21 cellular contexts compared by ENCODE assay signal in the genomic region with DNA sequence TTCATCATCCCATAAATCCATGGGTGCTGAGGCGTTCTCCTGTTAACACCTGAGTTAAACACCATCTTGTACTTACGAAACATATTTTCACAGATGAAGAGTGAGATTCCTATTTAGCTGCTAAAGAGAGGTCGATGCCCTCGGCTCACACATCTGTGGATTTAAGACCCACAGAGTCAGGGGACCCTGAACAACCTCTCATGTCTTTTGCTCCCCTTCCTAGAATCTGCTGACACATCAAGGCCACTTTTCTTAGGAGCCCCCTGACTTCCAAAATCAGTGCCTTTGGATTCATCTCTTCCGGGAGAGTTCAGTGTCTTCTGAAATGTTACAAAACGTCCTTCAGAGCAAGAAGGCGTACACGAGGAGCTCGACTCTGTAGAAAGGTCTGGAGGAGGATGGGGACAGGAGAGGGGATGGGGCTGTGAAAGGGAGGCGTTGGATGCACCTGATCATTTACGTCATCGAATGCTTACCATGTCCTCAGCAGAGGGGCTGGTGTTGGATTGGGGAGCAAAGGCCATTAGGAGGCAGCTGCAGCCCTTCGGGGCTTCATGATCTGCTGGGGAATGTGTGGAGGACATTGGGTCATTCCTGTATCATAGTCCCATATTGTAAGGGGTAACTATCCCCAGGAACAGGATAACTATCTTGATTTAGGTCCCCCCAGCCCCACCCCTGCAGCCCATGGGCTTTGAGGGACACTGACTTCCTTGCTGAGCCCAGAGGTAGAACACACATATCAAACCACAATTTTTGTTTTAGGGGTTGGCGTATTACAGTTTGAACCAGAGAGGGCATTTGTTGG. TPM values are rescaled to one million over a fixed set of nuclear protein-coding genes. Genes with fewer than 3 reads are reported as not detected.
DNase-seq lines count a peak whose midpoint lies in the region; ATAC-seq and TF ChIP-seq lines count a peak whose summit lies in the region.
"Had no signal": no experiment of that assay in that cellular context is flagged by ENCODE, and none has a peak within 500 bp of the region (broad histone marks: within the 10 kb centered on the region; RNA-seq: fewer than 3 reads in every experiment).

No MANE protein-coding gene starts in this region.

- no peak overlapping the region for H3K27ac Mint-ChIP-seq in activated naive CD4-positive, alpha-beta T cell treated with anti-CD3 and anti-CD28 coated beads for 36 hours
- H3K27ac Mint-ChIP-seq: CD4-positive, alpha-beta T cell had no signal

- no peaks in the 10 kb centered on the region for H3K36me3 Mint-ChIP-seq in activated naive CD4-positive, alpha-beta T cell treated with anti-CD3 and anti-CD28 coated beads for 36 hours (ENCODE audit: low read depth)

- CTCF ChIA-PET in activated naive CD4-positive, alpha-beta T cell treated with anti-CD3 and anti-CD28 coated beads for 36 hours (lab: Charles Lee) = interaction anchor here (0.8 kb wide), 1 partner anchor 1231 kb away, joined by 3 read pairs; no protein-coding TSS in a partner anchor

- DNase-seq in body of pancreas (no peak), hepatocyte (ENCODE audit: low spot score) (no peak), posterior vena cava (ENCODE audit: low spot score) (peak; percentile 50), SJCRH30 (no peak), NCI-H510A (lab: John Stamatoyannopoulos, UW) (no peak)
- no peak for DNase-seq in activated naive CD4-positive, alpha-beta T cell (lab: John Stamatoyannopoulos, UW)
- no peak for DNase-seq in activated naive CD4-positive, alpha-beta T cell treated with anti-CD3 and anti-CD28 coated beads for 36 hours
- DNase-seq: AML-193; CD4-positive, alpha-beta T cell; DMS153; DMS79; GDM1; GM23248; IMR-90 had no signal

- H3K27me3 Mint-ChIP-seq in activated naive CD4-positive, alpha-beta T cell treated with anti-CD3 and anti-CD28 coated beads for 36 hours (ENCODE audit: low read depth) = peaks cover 4% of the 10 kb centered on the region

- H4K20me1 ChIP-seq in hepatocyte (ENCODE audit: insufficient read depth, poor library complexity, severe bottlenecking) = no peaks in the 10 kb centered on the region

- WGBS in body of pancreas, 2 donors = 46 to 59% methylated on average over 14 of the region's 14 CpGs
- 87% methylated on average over 14 of the region's 14 CpGs for WGBS in hepatocyte (ENCODE audit: low lambda C conversion rate, missing lambda C conversion rate)

- H3K27ac ChIP-seq in body of pancreas = peak overlapping the region; percentile 60 to 90 (median 82)
- peak overlapping the region; percentile 77 for H3K27ac ChIP-seq in hepatocyte
- H3K27ac ChIP-seq in SJCRH30 = no peak overlapping the region
- H3K27ac ChIP-seq: C4-2B, GM23248, HL-60 had no signal

- H3K27me3 ChIP-seq in body of pancreas (no peaks in the 10 kb centered on the region), hepatocyte (no peaks in the 10 kb centered on the region), SJCRH30 (peaks cover 12% of the 10 kb centered on the region)

- no peaks in the 10 kb centered on the region for H3K79me2 ChIP-seq in hepatocyte

- no peak overlapping the region for H3K4me3 Mint-ChIP-seq in activated naive CD4-positive, alpha-beta T cell treated with anti-CD3 and anti-CD28 coated beads for 36 hours
- H3K4me3 Mint-ChIP-seq: CD4-positive, alpha-beta T cell had no signal

- H3K4me1 ChIP-seq in body of pancreas (peaks cover 39% of the 10 kb centered on the region), hepatocyte (ENCODE audit: insufficient read depth) (no peaks in the 10 kb centered on the region), SJCRH30 (no peaks in the 10 kb centered on the region)

- H3K4me1 Mint-ChIP-seq in activated naive CD4-positive, alpha-beta T cell treated with anti-CD3 and anti-CD28 coated beads for 36 hours (ENCODE audit: low read depth) = no peaks in the 10 kb centered on the region

- no peaks in the 10 kb centered on the region for H3K9me3 Mint-ChIP-seq in activated naive CD4-positive, alpha-beta T cell treated with anti-CD3 and anti-CD28 coated beads for 36 hours
- H3K9me3 Mint-ChIP-seq: CD4-positive, alpha-beta T cell had no signal

- H3K9me2 ChIP-seq in hepatocyte (replicated peaks; ENCODE audit: insufficient read depth) = no peaks in the 10 kb centered on the region

- no peak overlapping the region for H2AFZ ChIP-seq in hepatocyte
- H2AFZ ChIP-seq: GM23248 had no signal

- H3K9me3 ChIP-seq in body of pancreas (no peaks in the 10 kb centered on the region), hepatocyte (ENCODE audit: low read depth) (no peaks in the 10 kb centered on the region), SJCRH30 (replicated peaks) (no peaks in the 10 kb centered on the region)
- H3K9me3 ChIP-seq: HAP-1 had no signal

- H3K4me3 ChIP-seq in body of pancreas = no peak overlapping the region
- H3K4me3 ChIP-seq in hepatocyte = no peak overlapping the region
- H3K4me3 ChIP-seq in SJCRH30 = no peak overlapping the region
- H3K4me3 ChIP-seq: GM23248, HAP-1 had no signal

- no peak overlapping the region for H3K4me2 ChIP-seq in hepatocyte

- intact Hi-C loops in body of pancreas (cut with DNase I) (no loop called here), posterior vena cava (cut with DNase I) (no loop called here)
- intact Hi-C loops in activated naive CD4-positive, alpha-beta T cell treated with anti-CD3 and anti-CD28 coated beads for 36 hours (cut with micrococcal nuclease) = loop anchor here (10.0 kb wide), 1 partner anchor 82 kb away; no protein-coding TSS in a partner anchor

- no peak for TF ChIP-seq POLR2A in body of pancreas (IDR thresholded peaks at IDR 0.05)

- no peak for TF ChIP-seq CTCF in body of pancreas (IDR thresholded peaks at IDR 0.05)
- TF ChIP-seq CTCF in hepatocyte (IDR thresholded peaks at IDR 0.05; ENCODE audit: poor library complexity) = no peak

- H3K36me3 ChIP-seq in body of pancreas (replicated peaks in 1 of 2; ENCODE audit: insufficient read depth in 1 of 2, low read depth in 2 of 2) = no peaks in the 10 kb centered on the region
- no peaks in the 10 kb centered on the region for H3K36me3 ChIP-seq in hepatocyte (replicated peaks; ENCODE audit: insufficient read depth, low read depth)
- no peaks in the 10 kb centered on the region for H3K36me3 ChIP-seq in SJCRH30
- H3K36me3 ChIP-seq: HAP-1 had no signal

- ATAC-seq in body of pancreas = no peak

RNA-seq across cellular contexts. Expression of gene BANF2, which starts 22.9 kb away (rescaled TPM):
- total RNA-seq in body of pancreas = 1 to 10 TPM in 1 of 2 donors, not detected in 1; 4.0 TPM
- not detected in 2 replicates for total RNA-seq in hepatocyte
- not detected in 2 replicates for polyA plus RNA-seq in hepatocyte
- not detected for total RNA-seq in posterior vena cava
- not detected in 2 replicates for total RNA-seq in SJCRH30 (2014; rRNA removed; shearing (Covaris generic))
- not detected for total RNA-seq in activated naive CD4-positive, alpha-beta T cell treated with anti-CD3 and anti-CD28 coated beads for 36 hours
- total RNA-seq: CD4-positive, alpha-beta T cell; Daoy; GM23248; H4; HT1080; IMR-90 had no signal
- polyA plus RNA-seq: BJ, GM23248, IMR-90 had no signal

RNA-seq across cellular contexts. Expression of gene RRBP1, which starts 40.7 kb away (rescaled TPM):
- 100 to 1,000 TPM; 313 to 511 TPM for total RNA-seq in body of pancreas
- total RNA-seq in hepatocyte = 182 and 193 TPM in 2 replicates
- polyA plus RNA-seq in hepatocyte = 242 and 274 TPM in 2 replicates
- total RNA-seq in posterior vena cava = 100 to 1,000 TPM; 128 TPM
- total RNA-seq in SJCRH30 (2014; rRNA removed; shearing (Covaris generic)) = 42.8 and 43.7 TPM in 2 replicates
- 10 to 100 TPM; 19.6 to 20.0 TPM for total RNA-seq in activated naive CD4-positive, alpha-beta T cell treated with anti-CD3 and anti-CD28 coated beads for 36 hours
